8 cellular contexts compared by ENCODE assay signal in genomic region chr10:102657984-102658724, GRCh38. TPM values are rescaled to one million over a fixed set of nuclear protein-coding genes. Genes with fewer than 3 reads are reported as not detected.
A peak's percentile ranks its signal among the peaks of the same experiment; 100 is the strongest.
DNase-seq lines count a peak whose midpoint lies in the region; ATAC-seq and TF ChIP-seq lines count a peak whose summit lies in the region.
"Had no signal": no experiment of that assay in that cellular context is flagged by ENCODE, and none has a peak within 500 bp of the region (broad histone marks: within the 10 kb centered on the region; RNA-seq: fewer than 3 reads in every experiment).

No MANE protein-coding gene starts in this region.

- H3K4me3 Mint-ChIP-seq in HFFc6, result no peak overlapping the region
- no peak overlapping the region for H3K4me3 Mint-ChIP-seq in activated CD4-positive, alpha-beta memory T cell treated with anti-CD3 and anti-CD28 coated beads, Interleukin-2, amount 10 ng/mL, durations not matched to agents 7 days and 5 days

- H3K4me3 ChIP-seq in skin epidermis (no peak overlapping the region), SJCRH30 (no peak overlapping the region)

- peaks cover 23% of the 10 kb centered on the region for H3K4me1 ChIP-seq in SJCRH30

- H3K9me3 Mint-ChIP-seq in HFFc6, result no peaks in the 10 kb centered on the region
- no peaks in the 10 kb centered on the region for H3K9me3 Mint-ChIP-seq in activated CD4-positive, alpha-beta memory T cell treated with anti-CD3 and anti-CD28 coated beads, Interleukin-2, amount 10 ng/mL, durations not matched to agents 7 days and 5 days

- no peaks in the 10 kb centered on the region for H3K9me3 ChIP-seq in SJCRH30 (replicated peaks)

- no peaks in the 10 kb centered on the region for H3K27me3 ChIP-seq in SJCRH30

- POLR2A ChIA-PET in activated CD4-positive, alpha-beta memory T cell treated with anti-CD3 and anti-CD28 coated beads, Interleukin-2, amount 10 ng/mL, durations not matched to agents 7 days and 5 days (lab: Charles Lee), result interaction anchor here (1.4 to 11.3 kb wide), 6 partner anchors 7 to 54 kb away, joined by 7 to 106 read pairs (median 48); partner anchors contain the start of genes ARL3, SFXN2 and TRIM8

- TF ChIP-seq CTCF in HFFc6 (IDR thresholded peaks at IDR 0.05), result no peak

- CTCF ChIA-PET in activated CD4-positive, alpha-beta memory T cell treated with anti-CD3 and anti-CD28 coated beads, Interleukin-2, amount 10 ng/mL, durations not matched to agents 7 days and 5 days (lab: Charles Lee), result interaction anchor here (1.0 to 1.5 kb wide), 3 partner anchors 12 to 17 kb away, joined by 3 to 5 read pairs (median 4); partner anchors contain the start of gene TRIM8

- peak overlapping the region; percentile 16 for H3K27ac Mint-ChIP-seq in HFFc6
- H3K27ac Mint-ChIP-seq in activated CD4-positive, alpha-beta memory T cell treated with anti-CD3 and anti-CD28 coated beads, Interleukin-2, amount 10 ng/mL, durations not matched to agents 7 days and 5 days, result peak overlapping the region; percentile 63

- peaks cover 17% of the 10 kb centered on the region for H3K36me3 Mint-ChIP-seq in HFFc6 (ENCODE audit: low read depth)
- H3K36me3 Mint-ChIP-seq in activated CD4-positive, alpha-beta memory T cell treated with anti-CD3 and anti-CD28 coated beads, Interleukin-2, amount 10 ng/mL, durations not matched to agents 7 days and 5 days (ENCODE audit: low read depth), result peaks cover 43% of the 10 kb centered on the region

- intact Hi-C loops in left ventricle myocardium superior (cut with micrococcal nuclease), result no loop called here

- DNase-seq in HFFc6, result no peak
- DNase-seq in activated CD4-positive, alpha-beta memory T cell treated with anti-CD3 and anti-CD28 coated beads, Interleukin-2, amount 10 ng/mL, durations not matched to agents 7 days and 5 days, result no peak
- DNase-seq in left ventricle myocardium superior, result peak; percentile 45
- DNase-seq in GM19240 (ENCODE audit: insufficient read length, low spot score), result no peak
- no peak for DNase-seq in stimulated activated CD8-positive, alpha-beta memory T cell treated with anti-CD3 and anti-CD28 coated beads, Interleukin-4, amount 100 ng/mL, for 48 hours
- no peak for DNase-seq in SJCRH30
- DNase-seq: head of caudate nucleus had no signal

- ATAC-seq in left ventricle myocardium superior, result no peak

- peaks cover 2% of the 10 kb centered on the region; the same call in 1 of the 2 replicates for H3K27me3 Mint-ChIP-seq in HFFc6 (ENCODE audit: insufficient read depth)
- H3K27me3 Mint-ChIP-seq in activated CD4-positive, alpha-beta memory T cell treated with anti-CD3 and anti-CD28 coated beads, Interleukin-2, amount 10 ng/mL, durations not matched to agents 7 days and 5 days, result no peaks in the 10 kb centered on the region

- peaks cover 42% of the 10 kb centered on the region for H3K36me3 ChIP-seq in SJCRH30

- peaks cover 7% of the 10 kb centered on the region for H3K4me1 Mint-ChIP-seq in HFFc6 (ENCODE audit: low read depth)
- peaks cover 67% of the 10 kb centered on the region for H3K4me1 Mint-ChIP-seq in activated CD4-positive, alpha-beta memory T cell treated with anti-CD3 and anti-CD28 coated beads, Interleukin-2, amount 10 ng/mL, durations not matched to agents 7 days and 5 days

- peak overlapping the region in 12 of 21 experiments; percentile 2 to 54 (median 40) for H3K27ac ChIP-seq in skin epidermis
- no peak overlapping the region for H3K27ac ChIP-seq in SJCRH30

RNA-seq across cellular contexts. Expression of gene TRIM8, which starts 13.9 kb away (rescaled TPM):
- 100 to 1,000 TPM; 123 to 148 (median 135) TPM for total RNA-seq in HFFc6 (2021; fragmentation: NEBNext Ultra II Directional; extraction: Animal tissue kit (Norgen Biotek cat#: 25700))
- 10 to 100 TPM; 53.0 to 56.0 TPM for total RNA-seq in activated CD4-positive, alpha-beta memory T cell treated with anti-CD3 and anti-CD28 coated beads, Interleukin-2, amount 10 ng/mL, durations not matched to agents 7 days and 5 days
- 117 TPM for total RNA-seq in left ventricle myocardium superior
- total RNA-seq in SJCRH30 (2014; rRNA removed; shearing (Covaris generic)), result 66.6 and 67.3 TPM in 2 replicates

RNA-seq across cellular contexts. Expression of gene ARL3, which starts 56.0 kb away (rescaled TPM):
- total RNA-seq in HFFc6 (2021; fragmentation: NEBNext Ultra II Directional; extraction: Animal tissue kit (Norgen Biotek cat#: 25700)), result 10 to 100 TPM; 13.2 to 18.4 (median 16.8) TPM
- 1 to 10 TPM; 5.7 to 6.1 TPM for total RNA-seq in activated CD4-positive, alpha-beta memory T cell treated with anti-CD3 and anti-CD28 coated beads, Interleukin-2, amount 10 ng/mL, durations not matched to agents 7 days and 5 days
- total RNA-seq in left ventricle myocardium superior, result 13.6 TPM
- 17.6 and 18.0 TPM in 2 replicates for total RNA-seq in SJCRH30 (2014; rRNA removed; shearing (Covaris generic))

RNA-seq across cellular contexts. Expression of gene SFXN2, which starts 56.3 kb away (rescaled TPM):
- 1 to 10 TPM; 2.2 to 4.4 (median 3.5) TPM for total RNA-seq in HFFc6 (2021; fragmentation: NEBNext Ultra II Directional; extraction: Animal tissue kit (Norgen Biotek cat#: 25700))
- 10 to 100 TPM; 10.8 to 11.5 TPM for total RNA-seq in activated CD4-positive, alpha-beta memory T cell treated with anti-CD3 and anti-CD28 coated beads, Interleukin-2, amount 10 ng/mL, durations not matched to agents 7 days and 5 days
- 1.5 TPM for total RNA-seq in left ventricle myocardium superior
- total RNA-seq in SJCRH30 (2014; rRNA removed; shearing (Covaris generic)), result 14.4 and 16.2 TPM in 2 replicates
